ENCODE assay signal across 22 cellular contexts in the genomic region with DNA sequence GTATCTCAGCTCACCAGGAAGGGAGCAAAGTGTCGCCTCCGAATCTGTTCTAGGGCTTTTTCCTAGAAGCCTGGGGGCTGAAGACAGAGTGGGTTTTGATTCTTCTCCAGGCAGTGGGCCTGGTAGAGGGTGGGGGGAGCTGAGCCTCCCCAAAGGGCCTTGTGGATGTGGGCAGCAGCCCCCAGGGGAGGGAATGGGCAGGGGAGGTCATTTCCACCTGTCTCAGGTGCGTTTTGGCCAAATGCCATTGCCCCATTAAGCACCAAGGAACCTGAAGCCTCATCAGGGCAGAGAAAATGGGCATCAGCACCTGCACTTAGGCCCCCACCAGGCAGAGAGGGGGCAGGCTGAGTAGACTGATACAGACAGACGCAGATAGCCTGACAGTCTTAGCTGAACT.
"Had no signal": no experiment of that assay in that cellular context is flagged by ENCODE, and none has a peak within 500 bp of the region (broad histone marks: within the 10 kb centered on the region; RNA-seq: fewer than 3 reads in every experiment).

No MANE protein-coding gene starts in this region.

- H3K27ac ChIP-seq: epithelial cell of prostate, esophagus muscularis mucosa, gastrocnemius medialis, heart right ventricle, parathyroid adenoma, psoas muscle, right lobe of liver, skin epidermis, thyroid gland, upper lobe of left lung, vagina had no signal

- H3K9me3 ChIP-seq: esophagus muscularis mucosa, gastrocnemius medialis, mucosa of descending colon, psoas muscle, right lobe of liver, thyroid gland, upper lobe of left lung, vagina had no signal

- H3K9ac ChIP-seq: parathyroid adenoma had no signal

- H3K4me3 ChIP-seq: esophagus muscularis mucosa, gastrocnemius medialis, heart right ventricle, mucosa of descending colon, psoas muscle, right lobe of liver, skin epidermis, thyroid gland, upper lobe of left lung, vagina had no signal

- FAIRE-seq: colon had no signal

- H3K79me2 ChIP-seq: parathyroid adenoma had no signal

- ATAC-seq: effector memory CD8-positive, alpha-beta T cell; gastrocnemius medialis; heart right ventricle; left lobe of liver; mucosa of descending colon; naive thymus-derived CD8-positive, alpha-beta T cell; psoas muscle; right lobe of liver had no signal

- DNase-seq: effector memory CD8-positive, alpha-beta T cell; gastrocnemius medialis; heart right ventricle; mammary epithelial cell; mucosa of descending colon; naive thymus-derived CD8-positive, alpha-beta T cell; occipital lobe; psoas muscle; retina; right lobe of liver; stimulated activated CD4-positive, alpha-beta T cell treated with anti-CD3 and anti-CD28 coated beads, Interleukin-12 subunit alpha, Interleukin-12 subunit beta, amount 100 ng/mL, for 4 hours; stimulated activated CD4-positive, alpha-beta T cell treated with anti-CD3 and anti-CD28 coated beads, Interleukin-2, amount 100 ng/mL, for 48 hours; stimulated activated naive CD4-positive, alpha-beta T cell treated with Interleukin-2 at 50 U/mL for 16 hours; thyroid gland had no signal

- H3K4me1 ChIP-seq: psoas muscle had no signal

- H3K27me3 ChIP-seq: esophagus muscularis mucosa, gastrocnemius medialis, heart right ventricle, right lobe of liver, thyroid gland, upper lobe of left lung, vagina had no signal

- H3K36me3 ChIP-seq: esophagus muscularis mucosa, gastrocnemius medialis, heart right ventricle, right lobe of liver, thyroid gland, upper lobe of left lung, vagina had no signal

- H2AFZ ChIP-seq: parathyroid adenoma had no signal
